9 cellular contexts compared by ENCODE assay signal in genomic region chr10:117175215-117175900, GRCh38. TPM values are rescaled to one million over a fixed set of nuclear protein-coding genes. Genes with fewer than 3 reads are reported as not detected.
DNase-seq lines count a peak whose midpoint lies in the region; ATAC-seq, FAIRE-seq and TF ChIP-seq lines count a peak whose summit lies in the region.
"Had no signal": no experiment of that assay in that cellular context is flagged by ENCODE, and none has a peak within 500 bp of the region (broad histone marks: within the 10 kb centered on the region; RNA-seq: fewer than 3 reads in every experiment).

No MANE protein-coding gene starts in this region.

- dilution Hi-C loops in keratinocyte (cut with MboI; ENCODE audit: extremely low pct_ligation_motif_present, low sequenced_read_pairs) = no loop called here

- TF ChIP-seq CTCF in GM12878 (IDR thresholded peaks at IDR 0.05 in 2 of 3, conservative IDR thresholded peaks at IDR 0.05 in 1 of 3; ENCODE audit: control insufficient read depth in 2 of 3, extremely low read depth in 1 of 3, insufficient read depth in 1 of 3, low read depth in 3 of 3, low read length in 3 of 3) (no peak), keratinocyte (optimal IDR thresholded peaks at IDR 0.05 in 1 of 3, IDR thresholded peaks at IDR 0.05 in 1 of 3, conservative IDR thresholded peaks at IDR 0.05 in 1 of 3; ENCODE audit: extremely low read depth in 1 of 3, insufficient read depth in 2 of 3, low read length in 3 of 3) (peak in 1 of 3 experiments; percentile 1)

- RAD21 ChIA-PET in GM12878 (lab: Charles Lee; ENCODE audit: unreplicated experiment) = interaction anchor here (0.9 to 3.1 kb wide), 15 partner anchors 11 to 493 kb away, joined by 3 to 68 read pairs (median 5); no protein-coding TSS in a partner anchor

- no peaks in the 10 kb centered on the region for H3K79me2 ChIP-seq in GM12878 (ENCODE audit: control insufficient read depth, insufficient read depth, low read length)
- no peaks in the 10 kb centered on the region for H3K79me2 ChIP-seq in keratinocyte (ENCODE audit: control insufficient read depth, insufficient read depth, low read length)

- H2AFZ ChIP-seq in GM12878 (ENCODE audit: control insufficient read depth, low read depth, low read length) (peak overlapping the region; percentile 88), keratinocyte (ENCODE audit: control insufficient read depth, low read length) (peak overlapping the region; percentile 92)

- H3K4me1 ChIP-seq in GM12878 (ENCODE audit: control insufficient read depth, insufficient read depth, low read length) (peaks cover 7% of the 10 kb centered on the region), keratinocyte (ENCODE audit: control insufficient read depth, extremely low read depth, insufficient read depth, low read length) (peaks cover 9% of the 10 kb centered on the region)

- SMC1A ChIA-PET in GM12878 (lab: Charles Lee; ENCODE audit: uncharacterized antibody, unreplicated experiment) = interaction anchor here (0.9 to 3.3 kb wide), 14 partner anchors 12 to 494 kb away, joined by 3 to 72 read pairs (median 4); no protein-coding TSS in a partner anchor

- WGBS in GM12878 (ENCODE audit: insufficient coverage, insufficient replicate concordance, low lambda C conversion rate, missing lambda C conversion rate) = under 1% methylated on average over 42 of the region's 46 CpGs

- H3K27me3 ChIP-seq in GM12878 (replicated peaks in 1 of 2; ENCODE audit: control insufficient read depth in 2 of 2, insufficient read depth in 2 of 2, low read length in 1 of 2) = peaks cover 0 to under 1% of the 10 kb centered on the region in 2 experiments; a peak in 1 of 4 replicates
- peaks cover 33% of the 10 kb centered on the region for H3K27me3 ChIP-seq in keratinocyte (ENCODE audit: control insufficient read depth, extremely low read depth, insufficient read depth, low read length)

- H3K27ac Mint-ChIP-seq in stimulated activated memory B cell treated with anti-CD40 and anti-IgM and Interleukin-4, amounts not matched to agents 10 μg/mL and 1 μg/mL and 100 μg/mL, for 72 hours = no peak overlapping the region

- H3K9me3 Mint-ChIP-seq in stimulated activated memory B cell treated with anti-CD40 and anti-IgM and Interleukin-4, amounts not matched to agents 10 μg/mL and 1 μg/mL and 100 μg/mL, for 72 hours = no peaks in the 10 kb centered on the region

- FAIRE-seq in GM12878 (lab: Jason Lieb, UNC) (no peak), keratinocyte (lab: Jason Lieb, UNC) (no peak)

- in situ Hi-C loops in GM12878 (cut with MboI) = loop anchor here (5.0 kb wide), 2 partner anchors 383 to 493 kb away; no protein-coding TSS in a partner anchor

- peaks cover 16% of the 10 kb centered on the region for H3K4me1 Mint-ChIP-seq in stimulated activated memory B cell treated with anti-CD40 and anti-IgM and Interleukin-4, amounts not matched to agents 10 μg/mL and 1 μg/mL and 100 μg/mL, for 72 hours

- H3K4me3 Mint-ChIP-seq in stimulated activated memory B cell treated with anti-CD40 and anti-IgM and Interleukin-4, amounts not matched to agents 10 μg/mL and 1 μg/mL and 100 μg/mL, for 72 hours = peak overlapping the region; percentile 78

- H3K4me2 ChIP-seq in GM12878 (ENCODE audit: control insufficient read depth, insufficient read depth) = peak overlapping the region; percentile 73
- peak overlapping the region; percentile 90 for H3K4me2 ChIP-seq in keratinocyte (ENCODE audit: control insufficient read depth, extremely low read depth, insufficient read depth, low read depth, low read length)

- H3K4me3 ChIP-seq in GM12878 (peak overlapping the region; percentile 50; the same call in 1 of the 2 replicates), keratinocyte (ENCODE audit: control insufficient read depth in 2 of 3, extremely low read depth in 1 of 3, insufficient read depth in 2 of 3, low read depth in 1 of 3, low read length in 3 of 3) (peak overlapping the region; percentile 35 to 71 (median 61))

- no peak for TF ChIP-seq RAD21 in GM12878 (IDR thresholded peaks at IDR 0.05; ENCODE audit: insufficient read depth, low read depth, low read length)

- BruUV-seq in GM12878 (replicated peaks; lab: Mats Ljungman, UMichigan) = no TSS peak

- H3K9me3 ChIP-seq in GM12878 (replicated peaks; ENCODE audit: control insufficient read depth, insufficient read depth, low read length) = no peaks in the 10 kb centered on the region
- H3K9me3 ChIP-seq in keratinocyte (ENCODE audit: control insufficient read depth, low read depth, low read length) = no peaks in the 10 kb centered on the region

- no peaks in the 10 kb centered on the region for H3K36me3 Mint-ChIP-seq in stimulated activated memory B cell treated with anti-CD40 and anti-IgM and Interleukin-4, amounts not matched to agents 10 μg/mL and 1 μg/mL and 100 μg/mL, for 72 hours

- ATAC-seq in GM21825 (IDR thresholded peaks at IDR 0.05; ENCODE audit: unreplicated experiment) = peak; percentile 40
- peak; percentile 71 for ATAC-seq in GM12878
- ATAC-seq in stimulated activated memory B cell treated with anti-CD40 and anti-IgM and Interleukin-4, amounts not matched to agents 10 μg/mL and 1 μg/mL and 100 μg/mL, for 72 hours = peak; percentile 58

- peak; percentile 62 for DNase-seq in NCI-H748 (lab: John Stamatoyannopoulos, UW; ENCODE audit: unreplicated experiment)
- DNase-seq in NCI-H748 treated with DMSO at 0.1 percent for 48 hours (lab: John Stamatoyannopoulos, UW) = no peak
- DNase-seq in LoVo (ENCODE audit: low spot score) = peak; percentile 11
- no peak for DNase-seq in GM12878 (ENCODE audit: low read depth, low spot score)
- DNase-seq in keratinocyte (ENCODE audit: low read depth, low spot score) = no peak
- no peak for DNase-seq in hippocampal formation (lab: John Stamatoyannopoulos, UW)

- H3K27ac ChIP-seq in GM12878 (ENCODE audit: control insufficient read depth, insufficient read depth) (no peak overlapping the region), keratinocyte (ENCODE audit: control insufficient read depth, insufficient read depth, low read length) (no peak overlapping the region)

- TF ChIP-seq EP300 in GM12878 (IDR thresholded peaks at IDR 0.05; ENCODE audit: borderline replicate concordance in 1 of 2, control insufficient read depth in 1 of 2, low read depth in 2 of 2, low read length in 2 of 2) = no peak

- no peaks in the 10 kb centered on the region for H4K20me1 ChIP-seq in GM12878 (ENCODE audit: control insufficient read depth, insufficient read depth)
- no peaks in the 10 kb centered on the region for H4K20me1 ChIP-seq in keratinocyte (ENCODE audit: control insufficient read depth, extremely low read depth, insufficient read depth, low read length)

- POLR2A ChIA-PET in GM12878 (lab: Charles Lee) = interaction anchor here (1.1 kb wide), 1 partner anchor 378 kb away, joined by 3 read pairs; no protein-coding TSS in a partner anchor

- intact Hi-C loops in GM12878 (cut with micrococcal nuclease; ENCODE audit: unreplicated experiment) = loop anchor here (10.0 kb wide), 1 partner anchor 181 kb away; no protein-coding TSS in a partner anchor

- TF ChIP-seq POLR2A in GM12878 (IDR thresholded peaks at IDR 0.05; ENCODE audit: low read depth, low read length) = no peak

- peaks cover 31% of the 10 kb centered on the region for H3K27me3 Mint-ChIP-seq in stimulated activated memory B cell treated with anti-CD40 and anti-IgM and Interleukin-4, amounts not matched to agents 10 μg/mL and 1 μg/mL and 100 μg/mL, for 72 hours

- H3K9me1 ChIP-seq in keratinocyte (ENCODE audit: control insufficient read depth, extremely low read depth, insufficient read depth, low read length) = no peaks in the 10 kb centered on the region

- CTCF ChIA-PET in GM12878 (lab: Yijun Ruan, JAX) = interaction anchor here (0.6 to 11.2 kb wide), 54 partner anchors 8 to 869 kb away, joined by 3 to 286 read pairs (median 5); partner anchors contain the start of gene ENO4

- no peaks in the 10 kb centered on the region for H3K36me3 ChIP-seq in GM12878 (ENCODE audit: control insufficient read depth in 2 of 2, insufficient read depth in 2 of 2, low read length in 1 of 2)
- H3K36me3 ChIP-seq in keratinocyte (ENCODE audit: control insufficient read depth in 2 of 2, extremely low read depth in 1 of 2, insufficient read depth in 2 of 2, low read length in 2 of 2) = no peaks in the 10 kb centered on the region

- H3K9ac ChIP-seq in GM12878 (ENCODE audit: control insufficient read depth, insufficient read depth, low read length) (peak overlapping the region; percentile 33; the same call in 1 of the 2 replicates), keratinocyte (ENCODE audit: control insufficient read depth, extremely low read depth, insufficient read depth, low read length) (peak overlapping the region; percentile 10)

RNA-seq across cellular contexts. Expression of gene KCNK18, which starts 21.9 kb away (rescaled TPM):
- total RNA-seq in GM12878 (2013; cell fraction: nucleolus; rRNA removed) = not detected in 2 replicates
- total RNA-seq in GM12878 (2014; rRNA removed) = not detected in 2 replicates
- total RNA-seq in GM12878 (2014; rRNA removed; fragmentation: Illumina TruSeq; extraction: Trizol) = not detected in 2 replicates
- not detected in 2 replicates for total RNA-seq in GM12878 (2021)
- polyA plus RNA-seq in GM12878 (2011; ENCODE audit: low read depth) = not detected
- not detected in 2 replicates for polyA plus RNA-seq in GM12878 (2011; rRNA removed)
- polyA plus RNA-seq in GM12878 (2011; cell fraction: cytosol; rRNA removed) = not detected in 2 replicates
- not detected in 2 replicates for polyA plus RNA-seq in GM12878 (2011; cell fraction: nucleus; rRNA removed)
- polyA plus RNA-seq in GM12878 (2012) = not detected in 2 replicates
- polyA plus RNA-seq in GM12878 (2014; fragmentation: Illumina TruSeq; extraction: Trizol) = not detected in 2 replicates
- not detected for polyA plus RNA-seq in GM12878 (2014; fragmentation: Nextera tagmentation; extraction: Ambion mirVana)
- polyA plus RNA-seq in GM12878 (2014; rRNA removed) = not detected in 2 replicates
- not detected for polyA plus RNA-seq in GM12878 (2016; fragmentation: Nextera tagmentation; extraction: Ambion mirVana)
- polyA minus RNA-seq in GM12878 (2011; rRNA and poly(A)+ RNA removed) = not detected in 2 replicates
- polyA minus RNA-seq in GM12878 (2011; cell fraction: cytosol; rRNA and poly(A)+ RNA removed) = not detected in 2 replicates
- polyA minus RNA-seq in GM12878 (2011; cell fraction: nucleus; rRNA and poly(A)+ RNA removed) = not detected in 2 replicates
- polyA plus RNA-seq in keratinocyte = not detected in 3 replicates
- not detected for polyA plus RNA-seq in keratinocyte (2011; ENCODE audit: low read depth)
- not detected in 2 replicates for polyA plus RNA-seq in keratinocyte (2011; cell fraction: cytosol; rRNA removed)
- not detected in 2 replicates for polyA plus RNA-seq in keratinocyte (2011; cell fraction: nucleus; rRNA removed)
- polyA plus RNA-seq in keratinocyte (2012; ENCODE audit: low replicate concordance) = not detected in 2 replicates
- not detected in 3 replicates for polyA minus RNA-seq in keratinocyte
- polyA minus RNA-seq in keratinocyte (2011; cell fraction: cytosol; rRNA and poly(A)+ RNA removed) = not detected
- not detected in 2 replicates for polyA minus RNA-seq in keratinocyte (2011; cell fraction: nucleus; rRNA and poly(A)+ RNA removed)
- total RNA-seq: dermis microvascular lymphatic vessel endothelial cell had no signal

RNA-seq across cellular contexts. Expression of gene VAX1, which starts 37.3 kb away (rescaled TPM):
- not detected in 2 replicates for total RNA-seq in GM12878 (2013; cell fraction: nucleolus; rRNA removed)
- total RNA-seq in GM12878 (2014; rRNA removed) = not detected in 2 replicates
- not detected in 2 replicates for total RNA-seq in GM12878 (2014; rRNA removed; fragmentation: Illumina TruSeq; extraction: Trizol)
- total RNA-seq in GM12878 (2021) = not detected in 2 replicates
- not detected for polyA plus RNA-seq in GM12878 (2011; ENCODE audit: low read depth)
- not detected in 2 replicates for polyA plus RNA-seq in GM12878 (2011; rRNA removed)
- not detected in 2 replicates for polyA plus RNA-seq in GM12878 (2011; cell fraction: cytosol; rRNA removed)
- polyA plus RNA-seq in GM12878 (2011; cell fraction: nucleus; rRNA removed) = not detected in 2 replicates
- not detected in 2 replicates for polyA plus RNA-seq in GM12878 (2012)
- not detected in 2 replicates for polyA plus RNA-seq in GM12878 (2014; fragmentation: Illumina TruSeq; extraction: Trizol)
- not detected for polyA plus RNA-seq in GM12878 (2014; fragmentation: Nextera tagmentation; extraction: Ambion mirVana)
- polyA plus RNA-seq in GM12878 (2014; rRNA removed) = not detected in 2 replicates
- not detected for polyA plus RNA-seq in GM12878 (2016; fragmentation: Nextera tagmentation; extraction: Ambion mirVana)
- polyA minus RNA-seq in GM12878 (2011; rRNA and poly(A)+ RNA removed) = not detected in 2 replicates
- polyA minus RNA-seq in GM12878 (2011; cell fraction: cytosol; rRNA and poly(A)+ RNA removed) = not detected in 2 replicates
- not detected in 2 replicates for polyA minus RNA-seq in GM12878 (2011; cell fraction: nucleus; rRNA and poly(A)+ RNA removed)
- polyA plus RNA-seq in keratinocyte = 0.03 to 0.04 TPM in 2 of 3 replicates, not detected in the other
- polyA plus RNA-seq in keratinocyte (2011; ENCODE audit: low read depth) = not detected
- polyA plus RNA-seq in keratinocyte (2011; cell fraction: cytosol; rRNA removed) = 0.04 TPM in 1 of 2 replicates, not detected in the other
- polyA plus RNA-seq in keratinocyte (2011; cell fraction: nucleus; rRNA removed) = not detected in 2 replicates
- polyA plus RNA-seq in keratinocyte (2012; ENCODE audit: low replicate concordance) = 0.06 TPM in 1 of 2 replicates, not detected in the other
- polyA minus RNA-seq in keratinocyte = not detected in 3 replicates
- polyA minus RNA-seq in keratinocyte (2011; cell fraction: cytosol; rRNA and poly(A)+ RNA removed) = not detected
- polyA minus RNA-seq in keratinocyte (2011; cell fraction: nucleus; rRNA and poly(A)+ RNA removed) = not detected in 2 replicates
- total RNA-seq: dermis microvascular lymphatic vessel endothelial cell had no signal

Comparison
In these comparisons a context has a peak if more than half of its experiments do, and no peak if none do; other contexts are left out.
1. DNase-seq: peak in NCI-H748 (single experiment) and LoVo (single experiment); none in NCI-H748 treated with DMSO at 0.1 percent for 48 hours (single experiment), GM12878 (single experiment), keratinocyte (single experiment) and hippocampal formation (0 of 2).
2. Peak in every context shown above with its lines, with median percentiles within 50 percentile points of each other: ATAC-seq.